ENCODE assay signal across 8 cellular contexts in genomic region chr1:117365350-117366280, GRCh38. TPM values are rescaled to one million over a fixed set of nuclear protein-coding genes. Genes with fewer than 3 reads are reported as not detected.
DNase-seq lines count a peak whose midpoint lies in the region; ATAC-seq and TF ChIP-seq lines count a peak whose summit lies in the region.

No MANE protein-coding gene starts in this region.

- no peaks in the 10 kb centered on the region for H3K36me3 ChIP-seq in PC-3 (ENCODE audit: low read depth, low read length)
- no peaks in the 10 kb centered on the region for H3K36me3 ChIP-seq in osteoblast (ENCODE audit: insufficient read depth, low read length)

- no peaks in the 10 kb centered on the region for H3K9me2 ChIP-seq in PC-3 (replicated peaks; ENCODE audit: low read length)

- TF ChIP-seq CTCF in GM12864 (IDR thresholded peaks at IDR 0.05; ENCODE audit: low read depth, low read length, missing control alignments) (no peak), PC-3 (conservative IDR thresholded peaks at IDR 0.05; ENCODE audit: low read depth, low read length) (no peak), endothelial cell (IDR thresholded peaks at IDR 0.05; ENCODE audit: unreplicated experiment) (no peak), osteoblast (IDR thresholded peaks at IDR 0.05; ENCODE audit: extremely low read depth, low read depth, low read length) (no peak)

- H3K9ac ChIP-seq in PC-3 (ENCODE audit: low read length) = peak overlapping the region; percentile 81

- H3K9me3 ChIP-seq in PC-3 (ENCODE audit: low read length) = no peaks in the 10 kb centered on the region
- no peaks in the 10 kb centered on the region for H3K9me3 ChIP-seq in osteoblast (ENCODE audit: low read depth, low read length)

- peak overlapping the region; percentile 58; the same call in 1 of the 2 replicates for H3K27ac ChIP-seq in PC-3 (ENCODE audit: low read length)
- H3K27ac ChIP-seq in osteoblast (ENCODE audit: low read depth, low read length) = peak overlapping the region; percentile 78

- H3K79me2 ChIP-seq in PC-3 (ENCODE audit: low read length) (peaks cover 47% of the 10 kb centered on the region), osteoblast (ENCODE audit: insufficient read depth, low read length) (peaks cover 33% of the 10 kb centered on the region)

- BruUV-seq in PC-3 (replicated peaks; lab: Mats Ljungman, UMichigan) = no TSS peak

- intact Hi-C loops in PC-3 (cut with micrococcal nuclease) = loop anchor here (1.0 to 10.0 kb wide), 4 partner anchors 19 to 562 kb away; partner anchors contain the start of genes GDAP2, TENT5C and WDR3

- peaks cover 33% of the 10 kb centered on the region for H3K4me1 Mint-ChIP-seq in endothelial cell (ENCODE audit: unreplicated experiment)

- no peaks in the 10 kb centered on the region for H3F3A ChIP-seq in PC-3 (ENCODE audit: low read length, unreplicated experiment)

- H3K4me1 ChIP-seq in PC-3 (ENCODE audit: insufficient read depth, low read length) (peaks cover 25% of the 10 kb centered on the region), osteoblast (ENCODE audit: insufficient read depth, low read length) (peaks cover 10% of the 10 kb centered on the region)

- peaks cover 8% of the 10 kb centered on the region for H3K36me3 Mint-ChIP-seq in endothelial cell (ENCODE audit: low read depth, unreplicated experiment)

- H3K27ac Mint-ChIP-seq in endothelial cell (ENCODE audit: unreplicated experiment) = peak overlapping the region; percentile 95

- H3K27me3 ChIP-seq in PC-3 (ENCODE audit: low read length) (no peaks in the 10 kb centered on the region), osteoblast (ENCODE audit: insufficient read depth, low read length) (no peaks in the 10 kb centered on the region)

- peak overlapping the region; percentile 98 for H3K4me3 ChIP-seq in GM12864 (ENCODE audit: low read depth, low read length)
- peak overlapping the region; percentile 91 for H3K4me3 ChIP-seq in PC-3 (ENCODE audit: low read length)
- H3K4me3 ChIP-seq in osteoblast (ENCODE audit: insufficient read depth, low read length) = peak overlapping the region; percentile 76

- H4K20me1 ChIP-seq in PC-3 (ENCODE audit: low read length) (peaks cover 16% of the 10 kb centered on the region), osteoblast (ENCODE audit: insufficient read depth, low read length) (peaks cover 15% of the 10 kb centered on the region)

- peak overlapping the region; percentile 88 for H3K4me2 ChIP-seq in PC-3 (ENCODE audit: low read length)
- H3K4me2 ChIP-seq in osteoblast (ENCODE audit: insufficient read depth, low read length) = peak overlapping the region; percentile 99

- POLR2A ChIA-PET in PC-3 (lab: Charles Lee; ENCODE audit: unreplicated experiment) = no interaction called here

- CTCF ChIA-PET in PC-3 (lab: Charles Lee) = no interaction called here

- peaks cover 4% of the 10 kb centered on the region for H3K9me3 Mint-ChIP-seq in endothelial cell (ENCODE audit: unreplicated experiment)

- peaks cover 13% of the 10 kb centered on the region for H3K27me3 Mint-ChIP-seq in endothelial cell (ENCODE audit: unreplicated experiment)

- peak overlapping the region; percentile 89 for H2AFZ ChIP-seq in PC-3 (ENCODE audit: low read length)
- H2AFZ ChIP-seq in osteoblast (ENCODE audit: low read length) = peak overlapping the region; percentile 95

- ATAC-seq in PC-3 (no peak), GM21528 (IDR thresholded peaks at IDR 0.05; ENCODE audit: low FRiP score, unreplicated experiment) (no peak), HG03469 (IDR thresholded peaks at IDR 0.05; ENCODE audit: unreplicated experiment) (no peak)

- H3K4me3 Mint-ChIP-seq in endothelial cell (ENCODE audit: unreplicated experiment) = peak overlapping the region; percentile 97

- DNase-seq in GM12864 (ENCODE audit: low read depth) = no peak
- peak; percentile 16 for DNase-seq in PC-3
- DNase-seq in endothelial cell (ENCODE audit: low spot score) = no peak
- DNase-seq in osteoblast (ENCODE audit: insufficient read length, low spot score, missing footprints) = peak; percentile 75
- no peak for DNase-seq in cortex of kidney (lab: John Stamatoyannopoulos, UW)
- DNase-seq in NCI-H774 (lab: John Stamatoyannopoulos, UW) = no peak

RNA-seq across cellular contexts. Expression of gene MAN1A2, which starts 1.6 kb away (rescaled TPM):
- 18.0 and 21.1 TPM in 2 replicates for total RNA-seq in PC-3 (2014; rRNA removed)
- 36.4 TPM for total RNA-seq in endothelial cell (ENCODE audit: unreplicated experiment)
- 51.0 and 52.5 TPM in 2 replicates for total RNA-seq in osteoblast

Comparison
In these comparisons a context has a peak if more than half of its experiments do, and no peak if none do; other contexts are left out.
1. DNase-seq: peak in PC-3 (single experiment) and osteoblast (single experiment); none in GM12864 (single experiment), endothelial cell (single experiment), cortex of kidney (single experiment) and NCI-H774 (single experiment).
2. Peak in every context shown above with its lines, with median percentiles within 50 percentile points of each other: H3K4me3 ChIP-seq.